ENCODE assay signal across 22 cellular contexts in genomic region chr1:58440696-58441095, GRCh38.
"Had no signal": no experiment of that assay in that cellular context is flagged by ENCODE, and none has a peak within 500 bp of the region (broad histone marks: within the 10 kb centered on the region; RNA-seq: fewer than 3 reads in every experiment).

No MANE protein-coding gene starts in this region.

- H3K4me1 ChIP-seq: gastroesophageal sphincter, parathyroid adenoma, right atrium auricular region, stomach, thyroid gland had no signal

- ATAC-seq: effector memory CD8-positive, alpha-beta T cell; gastroesophageal sphincter; heart right ventricle; mucosa of descending colon; natural killer cell treated with Interleukin-12 subunit alpha and Interleukin-12 subunit beta and Interleukin-15 and Interleukin-18, amount 100 ng/mL, for 72 hours; stimulated activated effector memory CD8-positive, alpha-beta T cell treated with anti-CD3 and anti-CD28 coated beads, Interleukin-12 subunit alpha, Interleukin-12 subunit beta, amount 100 ng/mL, for 72 hours had no signal

- H3K4me3 ChIP-seq: gastroesophageal sphincter, heart right ventricle, lung, mucosa of descending colon, right atrium auricular region, sigmoid colon, stomach, thyroid gland had no signal

- H3K36me3 ChIP-seq: heart right ventricle, right atrium auricular region, sigmoid colon, thyroid gland had no signal

- H3K27me3 ChIP-seq: gastroesophageal sphincter, heart right ventricle, right atrium auricular region, sigmoid colon, stomach, thyroid gland had no signal

- H3K27ac ChIP-seq: gastroesophageal sphincter, heart right ventricle, parathyroid adenoma, right atrium auricular region, stomach, thyroid gland had no signal

- H3K9me3 ChIP-seq: gastroesophageal sphincter, heart right ventricle, mucosa of descending colon, right atrium auricular region, sigmoid colon, stomach, thyroid gland had no signal

- DNase-seq: cerebellar nuclear complex; cortex of kidney; effector memory CD8-positive, alpha-beta T cell; glutamatergic neuron; heart right ventricle; hippocampal formation; islet precursor cell; kidney glomerular epithelial cell; mucosa of descending colon; naive B cell; sigmoid colon; stimulated activated CD4-positive, alpha-beta T cell treated with anti-CD3 and anti-CD28 coated beads, Interleukin-2, amount 100 ng/mL, for 24 hours; stimulated activated CD4-positive, alpha-beta T cell treated with anti-CD3 and anti-CD28 coated beads, Interleukin-4, amount 100 ng/mL, for 24 hours; stimulated activated naive CD4-positive, alpha-beta T cell treated with Interleukin-2 at 50 U/mL for 16 hours; stomach; thyroid gland had no signal
